ENCODE assay signal across 21 cellular contexts in genomic region chrX:112473654-112474053, GRCh38.
DNase-seq lines count a peak whose midpoint lies in the region; ATAC-seq, FAIRE-seq and TF ChIP-seq lines count a peak whose summit lies in the region.
"Had no signal": no experiment of that assay in that cellular context is flagged by ENCODE, and none has a peak within 500 bp of the region (broad histone marks: within the 10 kb centered on the region; RNA-seq: fewer than 3 reads in every experiment).

No MANE protein-coding gene starts in this region.

- no peaks in the 10 kb centered on the region for H3K9me3 Mint-ChIP-seq in H9
- H3K9me3 Mint-ChIP-seq in activated CD8-positive, alpha-beta T cell treated with anti-CD3 and anti-CD28 coated beads, Interleukin-2, amount 10 ng/mL, durations not matched to agents 7 days and 5 days (ENCODE audit: insufficient read depth), result no peaks in the 10 kb centered on the region
- H3K9me3 Mint-ChIP-seq: CD8-positive, alpha-beta T cell had no signal

- no peaks in the 10 kb centered on the region; the same call in 1 of the 2 replicates for H3K4me1 ChIP-seq in H9 (ENCODE audit: insufficient read depth, low read length)
- H3K4me1 ChIP-seq in H1 (replicated peaks in 1 of 4; ENCODE audit: control insufficient read depth in 3 of 4, insufficient read depth in 4 of 4, low read length in 3 of 4), result peaks cover 0 to 3% (median 0%) of the 10 kb centered on the region in 4 experiments; a peak in 2 of 7 replicates
- H3K4me1 ChIP-seq in iPS DF 6.9 (ENCODE audit: control insufficient read depth, insufficient read depth, low read length), result no peaks in the 10 kb centered on the region
- H3K4me1 ChIP-seq: BLaER1 treated with 17β-estradiol and CSF1 and Interleukin-3, amounts not matched to agents 10 nM and 100 nM had no signal

- no peak overlapping the region for H2BK15ac ChIP-seq in H9 (ENCODE audit: low read depth, low read length)
- H2BK15ac ChIP-seq in H1 (ENCODE audit: low read length), result no peak overlapping the region

- H3K4ac ChIP-seq in H9 (ENCODE audit: low read depth, low read length) (no peak overlapping the region), H1 (replicated peaks; ENCODE audit: insufficient read length, low read depth, low read length) (no peak overlapping the region)

- H3K79me1 ChIP-seq in H9 (ENCODE audit: insufficient read depth, low read depth, low read length, poor library complexity, severe bottlenecking), result no peaks in the 10 kb centered on the region
- H3K79me1 ChIP-seq in H1 (ENCODE audit: low read depth, low read length), result no peaks in the 10 kb centered on the region

- no peak overlapping the region for H3T11ph ChIP-seq in H9 (ENCODE audit: low read length)

- no peak for TF ChIP-seq POLR2A in H1 (IDR thresholded peaks at IDR 0.05; ENCODE audit: control extremely low read depth in 1 of 2, low read depth in 2 of 2, low read length in 2 of 2)

- peak overlapping the region in 1 of 3 experiments; percentile 91; a peak in 2 of 7 replicates for H3K27ac Mint-ChIP-seq in H9
- no peak overlapping the region for H3K27ac Mint-ChIP-seq in activated CD8-positive, alpha-beta T cell treated with anti-CD3 and anti-CD28 coated beads, Interleukin-2, amount 10 ng/mL, durations not matched to agents 7 days and 5 days
- H3K27ac Mint-ChIP-seq: B cell; CD8-positive, alpha-beta T cell had no signal

- TF ChIP-seq CTCF in H9 (conservative IDR thresholded peaks at IDR 0.05), result no peak
- no peak for TF ChIP-seq CTCF in H1 (IDR thresholded peaks at IDR 0.05; ENCODE audit: control extremely low read depth in 1 of 3, insufficient read depth in 1 of 3, low read depth in 1 of 3, low read length in 3 of 3)

- no peaks in the 10 kb centered on the region for H3K36me3 Mint-ChIP-seq in H9 (ENCODE audit: insufficient read depth in 1 of 3, low read depth in 3 of 3)
- H3K36me3 Mint-ChIP-seq in activated CD8-positive, alpha-beta T cell treated with anti-CD3 and anti-CD28 coated beads, Interleukin-2, amount 10 ng/mL, durations not matched to agents 7 days and 5 days (ENCODE audit: low read depth), result no peaks in the 10 kb centered on the region
- H3K36me3 Mint-ChIP-seq: CD8-positive, alpha-beta T cell had no signal

- peaks cover 7 to 10% of the 10 kb centered on the region in 2 experiments for H3K4me1 Mint-ChIP-seq in H9
- no peaks in the 10 kb centered on the region for H3K4me1 Mint-ChIP-seq in activated CD8-positive, alpha-beta T cell treated with anti-CD3 and anti-CD28 coated beads, Interleukin-2, amount 10 ng/mL, durations not matched to agents 7 days and 5 days (ENCODE audit: low read depth)
- H3K4me1 Mint-ChIP-seq: B cell had no signal

- H4K91ac ChIP-seq in H9 (ENCODE audit: insufficient read length, low read depth, low read length) (no peak overlapping the region), H1 (replicated peaks; ENCODE audit: insufficient read length, low read length) (no peak overlapping the region)

- no peaks in the 10 kb centered on the region for H3K27me3 Mint-ChIP-seq in H9 (ENCODE audit: low read depth)
- no peaks in the 10 kb centered on the region for H3K27me3 Mint-ChIP-seq in activated CD8-positive, alpha-beta T cell treated with anti-CD3 and anti-CD28 coated beads, Interleukin-2, amount 10 ng/mL, durations not matched to agents 7 days and 5 days (ENCODE audit: low read depth)
- H3K27me3 Mint-ChIP-seq: B cell had no signal

- H3K27ac ChIP-seq in H9 (ENCODE audit: insufficient read length, low read depth, low read length) (no peak overlapping the region), H1 (ENCODE audit: low read depth, low read length) (no peak overlapping the region), iPS DF 6.9 (ENCODE audit: low read length) (no peak overlapping the region)
- H3K27ac ChIP-seq: BLaER1 treated with 17β-estradiol and CSF1 and Interleukin-3, amounts not matched to agents 10 nM and 100 nM had no signal

- no peak overlapping the region for H2BK5ac ChIP-seq in H9 (ENCODE audit: insufficient read length, low read length)
- no peak overlapping the region for H2BK5ac ChIP-seq in H1 (ENCODE audit: low read depth, low read length)

- no peak for TF ChIP-seq EP300 in H1 (IDR thresholded peaks at IDR 0.05; ENCODE audit: borderline replicate concordance in 1 of 2, low read depth in 2 of 2, low read length in 2 of 2)

- no peak overlapping the region for H2AK5ac ChIP-seq in H9 (ENCODE audit: insufficient read length, low read length)
- H2AK5ac ChIP-seq in H1 (ENCODE audit: low read depth, low read length), result no peak overlapping the region

- no peak overlapping the region for H4K5ac ChIP-seq in H9 (ENCODE audit: insufficient read length, low read depth, low read length)
- no peak overlapping the region for H4K5ac ChIP-seq in H1 (ENCODE audit: insufficient read length, low read depth, low read length)

- no peak overlapping the region for H3K56ac ChIP-seq in H9 (ENCODE audit: insufficient read length, low read depth, low read length)
- H3K56ac ChIP-seq in H1 (replicated peaks; ENCODE audit: insufficient read length, low read depth, low read length), result no peak overlapping the region

- no peaks in the 10 kb centered on the region for H3K27me3 ChIP-seq in H9 (ENCODE audit: insufficient read depth, low read length)
- H3K27me3 ChIP-seq in H1 (replicated peaks in 1 of 4; ENCODE audit: control insufficient read depth in 3 of 4, extremely low read depth in 1 of 4, insufficient read depth in 3 of 4, low read length in 3 of 4), result no peaks in the 10 kb centered on the region
- H3K27me3 ChIP-seq in iPS DF 6.9 (ENCODE audit: control insufficient read depth, insufficient read depth, low read length), result no peaks in the 10 kb centered on the region

- H3K79me2 ChIP-seq in H9 (ENCODE audit: insufficient read depth, low read length), result no peaks in the 10 kb centered on the region
- H3K79me2 ChIP-seq in H1 (ENCODE audit: control insufficient read depth in 1 of 2, insufficient read depth in 2 of 2, low read length in 2 of 2), result no peaks in the 10 kb centered on the region

- H2BK20ac ChIP-seq in H9 (ENCODE audit: low read depth, low read length, poor library complexity, severe bottlenecking) (no peak overlapping the region), H1 (ENCODE audit: low read length) (no peak overlapping the region)

- no peak overlapping the region for H3K14ac ChIP-seq in H9 (ENCODE audit: insufficient read depth, low read length)
- H3K14ac ChIP-seq in H1 (ENCODE audit: insufficient read length), result no peak overlapping the region

- TF ChIP-seq RAD21 in H1 (IDR thresholded peaks at IDR 0.05 in 1 of 2, conservative IDR thresholded peaks at IDR 0.05 in 1 of 2; ENCODE audit: low read depth in 2 of 2, low read length in 2 of 2), result no peak

- CTCF ChIA-PET in H1 (lab: Charles Lee; ENCODE audit: partially characterized antibody), result no interaction called here
- CTCF ChIA-PET in activated CD8-positive, alpha-beta T cell treated with anti-CD3 and anti-CD28 coated beads, Interleukin-2, amount 10 ng/mL, durations not matched to agents 7 days and 5 days (lab: Charles Lee), result no interaction called here

- H3K18ac ChIP-seq in H9 (ENCODE audit: insufficient read length, low read depth, low read length) (no peak overlapping the region), H1 (ENCODE audit: extremely low read depth, low read length) (no peak overlapping the region)

- H3K36me3 ChIP-seq in H1 (ENCODE audit: control insufficient read depth in 2 of 4, insufficient read depth in 4 of 4, low read length in 3 of 4) (no peaks in the 10 kb centered on the region), iPS DF 6.9 (ENCODE audit: control insufficient read depth, insufficient read depth, low read length) (no peaks in the 10 kb centered on the region)
- H3K36me3 ChIP-seq: BLaER1 treated with 17β-estradiol and CSF1 and Interleukin-3, amounts not matched to agents 10 nM and 100 nM had no signal

- H3K4me3 ChIP-seq in H1 (ENCODE audit: extremely low read depth in 1 of 4, insufficient read depth in 2 of 4, low read depth in 3 of 4, low read length in 4 of 4), result no peak overlapping the region
- no peak overlapping the region for H3K4me3 ChIP-seq in iPS DF 6.9 (ENCODE audit: low read length)
- H3K4me3 ChIP-seq: BLaER1 treated with 17β-estradiol and CSF1 and Interleukin-3, amounts not matched to agents 10 nM and 100 nM; K562 had no signal

- H2AFZ ChIP-seq in H9 (ENCODE audit: low read length), result no peak overlapping the region
- H2AFZ ChIP-seq in H1 (ENCODE audit: low read length), result no peak overlapping the region

- H3K4me2 ChIP-seq in H9 (ENCODE audit: insufficient read depth, insufficient read length, low read length) (no peak overlapping the region), H1 (ENCODE audit: insufficient read depth in 1 of 2, low read depth in 2 of 2, low read length in 2 of 2) (no peak overlapping the region)
- H3K4me2 ChIP-seq: BLaER1 treated with 17β-estradiol and CSF1 and Interleukin-3, amounts not matched to agents 10 nM and 100 nM had no signal

- no peak overlapping the region for H2BK12ac ChIP-seq in H9 (ENCODE audit: insufficient read length, low read depth, low read length)
- no peak overlapping the region for H2BK12ac ChIP-seq in H1 (ENCODE audit: low read depth, low read length)

- H4K8ac ChIP-seq in H9 (replicated peaks; ENCODE audit: insufficient read length, low read depth, low read length), result no peak overlapping the region
- H4K8ac ChIP-seq in H1 (ENCODE audit: extremely low read depth, insufficient read depth, low read length), result no peak overlapping the region

- no peak for ATAC-seq in activated CD8-positive, alpha-beta T cell treated with anti-CD3 and anti-CD28 coated beads, Interleukin-2, amount 10 ng/mL, durations not matched to agents 7 days and 5 days
- ATAC-seq: CD8-positive, alpha-beta T cell; K562 had no signal

- H2BK120ac ChIP-seq in H9 (ENCODE audit: low read depth, low read length, poor library complexity, severe bottlenecking), result no peak overlapping the region
- H2BK120ac ChIP-seq in H1 (replicated peaks; ENCODE audit: low read depth, low read length), result no peak overlapping the region

- H3K23ac ChIP-seq in H9 (ENCODE audit: insufficient read length, low read depth, low read length), result no peak overlapping the region
- no peak overlapping the region for H3K23ac ChIP-seq in H1 (ENCODE audit: insufficient read length)

- H3K4me3 Mint-ChIP-seq in H9, result no peak overlapping the region
- no peak overlapping the region for H3K4me3 Mint-ChIP-seq in activated CD8-positive, alpha-beta T cell treated with anti-CD3 and anti-CD28 coated beads, Interleukin-2, amount 10 ng/mL, durations not matched to agents 7 days and 5 days
- H3K4me3 Mint-ChIP-seq: B cell; CD8-positive, alpha-beta T cell had no signal

- no peaks in the 10 kb centered on the region for H4K20me1 ChIP-seq in H9 (ENCODE audit: control insufficient read depth, insufficient read depth, insufficient read length)
- no peaks in the 10 kb centered on the region for H4K20me1 ChIP-seq in H1 (replicated peaks in 1 of 2; ENCODE audit: control insufficient read depth in 1 of 2, insufficient read depth in 2 of 2, low read length in 2 of 2)
- H4K20me1 ChIP-seq: BLaER1 treated with 17β-estradiol and CSF1 and Interleukin-3, amounts not matched to agents 10 nM and 100 nM had no signal

- H3K9ac ChIP-seq in H9 (ENCODE audit: extremely low read depth, insufficient read length, low read length), result no peak overlapping the region
- no peak overlapping the region for H3K9ac ChIP-seq in H1 (replicated peaks in 1 of 4; ENCODE audit: extremely low read depth in 1 of 4, low read depth in 3 of 4, low read length in 3 of 4)
- H3K9ac ChIP-seq: BLaER1 treated with 17β-estradiol and CSF1 and Interleukin-3, amounts not matched to agents 10 nM and 100 nM had no signal

- DNase-seq in H9 (peak; percentile 36), H1 (ENCODE audit: low read depth in 1 of 2, low spot score in 2 of 2) (no peak), iPS DF 6.9 (ENCODE audit: low read depth, low spot score) (peak; percentile 5), epidermal melanocyte (ENCODE audit: insufficient read length, low spot score) (no peak), COLO668 (lab: John Stamatoyannopoulos, UW; ENCODE audit: unreplicated experiment) (no peak)
- no peak for DNase-seq in activated CD8-positive, alpha-beta T cell treated with anti-CD3 and anti-CD28 coated beads, Interleukin-2, amount 10 ng/mL, durations not matched to agents 7 days and 5 days
- DNase-seq: CD8-positive, alpha-beta T cell; COR-L47; DMS 273 treated with DMSO at 0.1 percent for 48 hours; DMS53; DND-41; EL; HCEC 1CT; IMR-90 had no signal

- FAIRE-seq in H1 (lab: Jason Lieb, UNC), result peak; percentile 7
- FAIRE-seq: G401.6, GM12891, GM18507, HTR-8/SVneo, K562 had no signal

- H3K9me3 ChIP-seq in H9 (ENCODE audit: control insufficient read depth, low read depth, low read length) (no peaks in the 10 kb centered on the region), H1 (ENCODE audit: insufficient read depth in 2 of 2, low read depth in 1 of 2, low read length in 1 of 2) (no peaks in the 10 kb centered on the region), iPS DF 6.9 (ENCODE audit: control insufficient read depth, insufficient read depth, low read length) (no peaks in the 10 kb centered on the region)
- H3K9me3 ChIP-seq: BLaER1 treated with 17β-estradiol and CSF1 and Interleukin-3, amounts not matched to agents 10 nM and 100 nM had no signal

- H3K23me2 ChIP-seq in H9 (ENCODE audit: insufficient read length, low read depth, low read length, poor library complexity, severe bottlenecking), result no peaks in the 10 kb centered on the region
- H3K23me2 ChIP-seq in H1 (ENCODE audit: low read depth, low read length), result no peaks in the 10 kb centered on the region

- POLR2A ChIA-PET in H1 (lab: Charles Lee; ENCODE audit: partially characterized antibody), result no interaction called here
- POLR2A ChIA-PET in activated CD8-positive, alpha-beta T cell treated with anti-CD3 and anti-CD28 coated beads, Interleukin-2, amount 10 ng/mL, durations not matched to agents 7 days and 5 days (lab: Charles Lee), result no interaction called here

- no CpG with 5 or more reads among the region's 3 CpGs for WGBS in H9 (ENCODE audit: extremely low coverage, insufficient read length, low lambda C conversion rate)
- 90% methylated on average over 2 of the region's 3 CpGs; no CpG with 5 or more reads in 1 of the 2 experiments for WGBS in H1 (ENCODE audit: extremely low coverage in 1 of 2, insufficient coverage in 1 of 2, insufficient read length in 1 of 2, insufficient replicate concordance in 2 of 2, low coverage in 1 of 2, low lambda C conversion rate in 2 of 2, missing lambda C conversion rate in 1 of 2), 2 experiments
- no CpG with 5 or more reads among the region's 3 CpGs for WGBS in iPS DF 6.9 (ENCODE audit: insufficient coverage, insufficient read length)

Comparison
In these comparisons a context has a peak if more than half of its experiments do, and no peak if none do; other contexts are left out.
1. DNase-seq: peak in H9 (single experiment) and iPS DF 6.9 (single experiment); none in H1 (0 of 2), epidermal melanocyte (single experiment), activated CD8-positive, alpha-beta T cell treated with anti-CD3 and anti-CD28 coated beads, Interleukin-2, amount 10 ng/mL, durations not matched to agents 7 days and 5 days (single experiment) and COLO668 (single experiment).